Comparison of ENCODE assay signal across 1 cellular context in genomic region chr2:191677646-191678436, GRCh38.
TF ChIP-seq lines count a peak whose summit lies in the region.

TSS of gene NABP1 (plus strand) at chr2:191678136. CDS start at chr2:191678615, 479 bp downstream.

TF ChIP-seq in K562, 482 proteins besides CTCF, POLR2A, EP300 and RAD21 (continued from another document and continues in another):
- TF ChIP-seq ZBTB11 (CRISPR knock-in tag; IDR thresholded peaks at IDR 0.05), result no peak
- TF ChIP-seq ZBTB49 (CRISPR knock-in tag; IDR thresholded peaks at IDR 0.05; ENCODE audit: borderline replicate concordance), result 0 out of 2 replicates have a peak, but pooled peaks have one; percentile 34
- no peak for TF ChIP-seq THAP7 (CRISPR knock-in tag; IDR thresholded peaks at IDR 0.05)
- no peak; the same call in 1 of the 2 replicates for TF ChIP-seq ZNF175 (CRISPR knock-in tag; IDR thresholded peaks at IDR 0.05; ENCODE audit: low read depth)
- TF ChIP-seq PATZ1 (CRISPR knock-in tag; IDR thresholded peaks at IDR 0.05; ENCODE audit: borderline replicate concordance), result no peak
- no peak for TF ChIP-seq BMI1 (IDR thresholded peaks at IDR 0.05; ENCODE audit: low read length)
- TF ChIP-seq RBM34 (IDR thresholded peaks at IDR 0.05; ENCODE audit: borderline replicate concordance, insufficient read depth, low read length), result no peak
- no peak for TF ChIP-seq ZFP30 (CRISPR knock-in tag; IDR thresholded peaks at IDR 0.05; ENCODE audit: borderline replicate concordance)
- no peak for TF ChIP-seq CBX2 (IDR thresholded peaks at IDR 0.05; ENCODE audit: insufficient read depth, low read length, poor library complexity, severe bottlenecking)
- TF ChIP-seq ZC3H4 (CRISPR knock-in tag; IDR thresholded peaks at IDR 0.05; ENCODE audit: borderline replicate concordance), result no peak
- no peak for TF ChIP-seq ATF2 (CRISPR knock-in tag; IDR thresholded peaks at IDR 0.05)
- no peak for TF ChIP-seq MECOM (CRISPR knock-in tag; IDR thresholded peaks at IDR 0.05)
- no peak for TF ChIP-seq KLF1 (tag; IDR thresholded peaks at IDR 0.05)
- TF ChIP-seq HBP1 (CRISPR knock-in tag; IDR thresholded peaks at IDR 0.05), result no peak
- no peak for TF ChIP-seq BCL6 (CRISPR knock-in tag; IDR thresholded peaks at IDR 0.05)
- no peak for TF ChIP-seq ZNF23 (CRISPR knock-in tag; IDR thresholded peaks at IDR 0.05)
- TF ChIP-seq MYC (IDR thresholded peaks at IDR 0.05; ENCODE audit: low read depth, low read length), result peak; percentile 75
- TF ChIP-seq MYC (CRISPR knock-in tag; IDR thresholded peaks at IDR 0.05; ENCODE audit: borderline replicate concordance, low read depth), result no peak
- TF ChIP-seq HMG20A (CRISPR knock-in tag; conservative IDR thresholded peaks at IDR 0.05), result no peak
- TF ChIP-seq CTCFL (IDR thresholded peaks at IDR 0.05; ENCODE audit: borderline replicate concordance, insufficient read depth, low read depth, low read length, poor library complexity, severe bottlenecking), result no peak
- no peak for TF ChIP-seq HINFP (tag; conservative IDR thresholded peaks at IDR 0.05; ENCODE audit: low read depth)
- TF ChIP-seq SIN3B (IDR thresholded peaks at IDR 0.05; ENCODE audit: low read depth), result peak; percentile 48; the same call in 1 of the 2 replicates
- no peak for TF ChIP-seq OTX1 (CRISPR knock-in tag; IDR thresholded peaks at IDR 0.05)
- TF ChIP-seq CREBBP (IDR thresholded peaks at IDR 0.05; ENCODE audit: low read depth, low read length), result no peak
- TF ChIP-seq TAF1 (IDR thresholded peaks at IDR 0.05; ENCODE audit: control insufficient read depth, extremely low read depth, insufficient read depth, low read length, severe bottlenecking), result peak; percentile 99
- no peak for TF ChIP-seq NCOA2 (IDR thresholded peaks at IDR 0.05; ENCODE audit: partially characterized antibody in 2 of 2)
- TF ChIP-seq ZNF740 (CRISPR knock-in tag; IDR thresholded peaks at IDR 0.05), result no peak
- TF ChIP-seq ZNF740 (tag; IDR thresholded peaks at IDR 0.05), result no peak
- 0 out of 2 replicates have a peak, but pooled peaks have one; percentile 61 for TF ChIP-seq RERE (CRISPR knock-in tag; IDR thresholded peaks at IDR 0.05; ENCODE audit: borderline replicate concordance)
